In genomic region chr4:169117591-169118081, GRCh38 we compare ENCODE assay signal across 15 cellular contexts.
DNase-seq lines count a peak whose midpoint lies in the region; ATAC-seq and TF ChIP-seq lines count a peak whose summit lies in the region.
"Had no signal": no experiment of that assay in that cellular context is flagged by ENCODE, and none has a peak within 500 bp of the region (broad histone marks: within the 10 kb centered on the region; RNA-seq: fewer than 3 reads in every experiment).

No MANE protein-coding gene starts in this region.

- TF ChIP-seq CTCF in SK-N-SH (IDR thresholded peaks at IDR 0.05) (no peak), epithelial cell of esophagus (IDR thresholded peaks at IDR 0.05; ENCODE audit: insufficient read depth, low read depth, low read length, missing control alignments) (no peak), osteoblast (IDR thresholded peaks at IDR 0.05; ENCODE audit: extremely low read depth, low read depth, low read length) (no peak)

- H3K27ac ChIP-seq in SK-N-SH (ENCODE audit: low read depth in 2 of 2, low read length in 1 of 2) (peak overlapping the region in 1 of 2 experiments; percentile 97; a peak in 3 of 4 replicates), osteoblast (ENCODE audit: low read depth, low read length) (peak overlapping the region; percentile 95)
- no peak overlapping the region for H3K27ac ChIP-seq in naive thymus-derived CD4-positive, alpha-beta T cell (ENCODE audit: low read depth, low read length)
- H3K27ac ChIP-seq: BLaER1 treated with 17β-estradiol and CSF1 and Interleukin-3, amounts not matched to agents 10 nM and 100 nM; thyroid gland had no signal

- no peaks in the 10 kb centered on the region for H3K36me3 Mint-ChIP-seq in naive thymus-derived CD4-positive, alpha-beta T cell
- H3K36me3 Mint-ChIP-seq in activated T-cell treated with anti-CD3 and anti-CD28 coated beads, Interleukin-2, amount 50 U/mL, for 24 hours (ENCODE audit: low read depth): no peaks in the 10 kb centered on the region
- H3K36me3 Mint-ChIP-seq: activated naive CD4-positive, alpha-beta T cell treated with anti-CD3 and anti-CD28 coated beads, Interleukin-2, amount 50 U/mL, for 24 hours; T-cell had no signal

- no peak overlapping the region for H3K4me3 ChIP-seq in SK-N-SH (ENCODE audit: low read depth in 2 of 2, low read length in 1 of 2)
- no peak overlapping the region for H3K4me3 ChIP-seq in epithelial cell of esophagus (ENCODE audit: low read length)
- peak overlapping the region; percentile 11 for H3K4me3 ChIP-seq in osteoblast (ENCODE audit: insufficient read depth, low read length)
- H3K4me3 ChIP-seq in naive thymus-derived CD4-positive, alpha-beta T cell (ENCODE audit: low read length): no peak overlapping the region
- H3K4me3 ChIP-seq: BLaER1 treated with 17β-estradiol and CSF1 and Interleukin-3, amounts not matched to agents 10 nM and 100 nM; thyroid gland had no signal

- intact Hi-C loops in naive thymus-derived CD4-positive, alpha-beta T cell (cut with micrococcal nuclease): no loop called here

- H3K27me3 ChIP-seq in SK-N-SH (ENCODE audit: insufficient read depth) (no peaks in the 10 kb centered on the region), osteoblast (ENCODE audit: insufficient read depth, low read length) (no peaks in the 10 kb centered on the region)
- H3K27me3 ChIP-seq in naive thymus-derived CD4-positive, alpha-beta T cell (ENCODE audit: control insufficient read depth in 2 of 2, insufficient read depth in 2 of 2, low read length in 2 of 2): no peaks in the 10 kb centered on the region
- H3K27me3 ChIP-seq: BLaER1 treated with 17β-estradiol and CSF1 and Interleukin-3, amounts not matched to agents 10 nM and 100 nM; thyroid gland had no signal

- TF ChIP-seq RAD21 in SK-N-SH (IDR thresholded peaks at IDR 0.05; ENCODE audit: low read length): no peak

- H3K36me3 ChIP-seq in SK-N-SH (replicated peaks in 1 of 2; ENCODE audit: control insufficient read depth in 1 of 2, insufficient read depth in 2 of 2, low read length in 1 of 2): peaks cover 61 to 73% of the 10 kb centered on the region in 2 experiments
- peaks cover 85% of the 10 kb centered on the region for H3K36me3 ChIP-seq in osteoblast (ENCODE audit: insufficient read depth, low read length)
- H3K36me3 ChIP-seq in naive thymus-derived CD4-positive, alpha-beta T cell (ENCODE audit: control insufficient read depth in 2 of 3, insufficient read depth in 3 of 3, low read length in 3 of 3): no peaks in the 10 kb centered on the region

- CTCF ChIA-PET in SK-N-SH (lab: Yijun Ruan, JAX): interaction anchor here (0.9 kb wide), 1 partner anchor 93 kb away, joined by 3 read pairs; no protein-coding TSS in a partner anchor
- CTCF ChIA-PET in naive thymus-derived CD4-positive, alpha-beta T cell (lab: Charles Lee): no interaction called here

- peak in 1 of 2 experiments; percentile 17; a peak in 1 of 4 replicates for TF ChIP-seq EP300 in SK-N-SH (IDR thresholded peaks at IDR 0.05; ENCODE audit: borderline replicate concordance in 1 of 2, low read depth in 1 of 2, low read length in 1 of 2)

- H3K4me2 ChIP-seq in SK-N-SH (peak overlapping the region; percentile 57), osteoblast (ENCODE audit: insufficient read depth, low read length) (peak overlapping the region; percentile 52)
- H3K4me2 ChIP-seq: BLaER1 treated with 17β-estradiol and CSF1 and Interleukin-3, amounts not matched to agents 10 nM and 100 nM had no signal

- ATAC-seq in naive thymus-derived CD4-positive, alpha-beta T cell: no peak
- no peak for ATAC-seq in GM19395 (IDR thresholded peaks at IDR 0.05; ENCODE audit: unreplicated experiment)
- no peak for ATAC-seq in HG02840 (IDR thresholded peaks at IDR 0.05; ENCODE audit: low FRiP score, unreplicated experiment)
- ATAC-seq: T-cell had no signal

- DNase-seq in AG20443 (ENCODE audit: low spot score): peak; percentile 38
- DNase-seq in SK-N-SH: no peak
- peak; percentile 37 for DNase-seq in epithelial cell of esophagus (ENCODE audit: low read depth)
- peak; percentile 80 for DNase-seq in osteoblast (ENCODE audit: insufficient read length, low spot score, missing footprints)
- no peak for DNase-seq in naive thymus-derived CD4-positive, alpha-beta T cell
- DNase-seq in activated T-cell treated with anti-CD3 and anti-CD28 coated beads, Interleukin-2, amount 50 U/mL, for 24 hours: no peak
- DNase-seq: activated CD4-positive, alpha-beta T cell treated with anti-CD3 and anti-CD28 coated beads for 1 hour; NCI-H1092 treated with DMSO at 0.1 percent for 48 hours; T-cell; thyroid gland had no signal

- H2AFZ ChIP-seq in SK-N-SH (ENCODE audit: low read depth): no peak overlapping the region
- no peak overlapping the region for H2AFZ ChIP-seq in osteoblast (ENCODE audit: low read length)

- H3K9me3 ChIP-seq in SK-N-SH (no peaks in the 10 kb centered on the region), osteoblast (ENCODE audit: low read depth, low read length) (no peaks in the 10 kb centered on the region)
- H3K9me3 ChIP-seq in naive thymus-derived CD4-positive, alpha-beta T cell (ENCODE audit: control insufficient read depth in 2 of 3, low read length in 3 of 3): no peaks in the 10 kb centered on the region
- H3K9me3 ChIP-seq: BLaER1 treated with 17β-estradiol and CSF1 and Interleukin-3, amounts not matched to agents 10 nM and 100 nM; thyroid gland had no signal

- H3K4me3 Mint-ChIP-seq in naive thymus-derived CD4-positive, alpha-beta T cell: no peak overlapping the region
- H3K4me3 Mint-ChIP-seq in activated T-cell treated with anti-CD3 and anti-CD28 coated beads, Interleukin-2, amount 50 U/mL, for 24 hours: no peak overlapping the region
- H3K4me3 Mint-ChIP-seq: activated naive CD4-positive, alpha-beta T cell treated with anti-CD3 and anti-CD28 coated beads, Interleukin-2, amount 50 U/mL, for 24 hours; dendritic cell treated with granulocyte-macrophage colony-stimulating factor and Interleukin-4, amounts not matched to agents 40 ng/mL and 50 ng/mL, for 4 days; T-cell had no signal

- 73% methylated on average over 7 of the region's 7 CpGs for WGBS in SK-N-SH (ENCODE audit: low lambda C conversion rate)

- peaks cover 0 to 2% (median 0%) of the 10 kb centered on the region in 7 donors for H3K4me1 Mint-ChIP-seq in naive thymus-derived CD4-positive, alpha-beta T cell
- peaks cover 3% of the 10 kb centered on the region for H3K4me1 Mint-ChIP-seq in activated T-cell treated with anti-CD3 and anti-CD28 coated beads, Interleukin-2, amount 50 U/mL, for 24 hours (ENCODE audit: low read depth)
- H3K4me1 Mint-ChIP-seq: activated naive CD4-positive, alpha-beta T cell treated with anti-CD3 and anti-CD28 coated beads, Interleukin-2, amount 50 U/mL, for 24 hours; T-cell had no signal

- H3F3A ChIP-seq in SK-N-SH (replicated peaks; ENCODE audit: insufficient read depth): peaks cover 61% of the 10 kb centered on the region

- H3K9ac ChIP-seq in SK-N-SH: peak overlapping the region; percentile 57
- H3K9ac ChIP-seq: BLaER1 treated with 17β-estradiol and CSF1 and Interleukin-3, amounts not matched to agents 10 nM and 100 nM had no signal

- H3K9me2 ChIP-seq in SK-N-SH: no peaks in the 10 kb centered on the region

- POLR2A ChIA-PET in SK-N-SH (lab: Yijun Ruan, JAX): interaction anchor here (0.7 kb wide), 1 partner anchor 58 kb away, joined by 3 read pairs; no protein-coding TSS in a partner anchor
- POLR2A ChIA-PET in naive thymus-derived CD4-positive, alpha-beta T cell (lab: Charles Lee): no interaction called here

- H3K4me1 ChIP-seq in SK-N-SH (ENCODE audit: control insufficient read depth in 1 of 2, insufficient read depth in 2 of 2, low read depth in 1 of 2, low read length in 1 of 2) (peaks cover 3 to 37% of the 10 kb centered on the region in 2 experiments; a peak in 3 of 4 replicates), osteoblast (ENCODE audit: insufficient read depth, low read length) (peaks cover 42% of the 10 kb centered on the region)
- H3K4me1 ChIP-seq in naive thymus-derived CD4-positive, alpha-beta T cell (ENCODE audit: control insufficient read depth in 2 of 2, insufficient read depth in 2 of 2, low read length in 2 of 2): no peaks in the 10 kb centered on the region
- H3K4me1 ChIP-seq: thyroid gland had no signal

- H3K27ac Mint-ChIP-seq in naive thymus-derived CD4-positive, alpha-beta T cell: no peak overlapping the region
- no peak overlapping the region for H3K27ac Mint-ChIP-seq in activated T-cell treated with anti-CD3 and anti-CD28 coated beads, Interleukin-2, amount 50 U/mL, for 24 hours
- H3K27ac Mint-ChIP-seq: activated naive CD4-positive, alpha-beta T cell treated with anti-CD3 and anti-CD28 coated beads, Interleukin-2, amount 50 U/mL, for 24 hours; dendritic cell treated with granulocyte-macrophage colony-stimulating factor and Interleukin-4, amounts not matched to agents 40 ng/mL and 50 ng/mL, for 4 days; T-cell had no signal

- H3K9me3 Mint-ChIP-seq in naive thymus-derived CD4-positive, alpha-beta T cell: no peaks in the 10 kb centered on the region
- no peaks in the 10 kb centered on the region for H3K9me3 Mint-ChIP-seq in activated T-cell treated with anti-CD3 and anti-CD28 coated beads, Interleukin-2, amount 50 U/mL, for 24 hours
- H3K9me3 Mint-ChIP-seq: activated naive CD4-positive, alpha-beta T cell treated with anti-CD3 and anti-CD28 coated beads, Interleukin-2, amount 50 U/mL, for 24 hours; dendritic cell treated with granulocyte-macrophage colony-stimulating factor and Interleukin-4, amounts not matched to agents 40 ng/mL and 50 ng/mL, for 4 days; T-cell had no signal

- no peaks in the 10 kb centered on the region for H4K20me1 ChIP-seq in SK-N-SH (ENCODE audit: insufficient read depth)
- H4K20me1 ChIP-seq in osteoblast (ENCODE audit: insufficient read depth, low read length): peaks cover 11% of the 10 kb centered on the region

- H3K27me3 Mint-ChIP-seq in naive thymus-derived CD4-positive, alpha-beta T cell: peaks cover 0 to 5% (median 3%) of the 10 kb centered on the region in 5 donors
- H3K27me3 Mint-ChIP-seq in activated T-cell treated with anti-CD3 and anti-CD28 coated beads, Interleukin-2, amount 50 U/mL, for 24 hours: no peaks in the 10 kb centered on the region
- H3K27me3 Mint-ChIP-seq: activated naive CD4-positive, alpha-beta T cell treated with anti-CD3 and anti-CD28 coated beads, Interleukin-2, amount 50 U/mL, for 24 hours; dendritic cell treated with granulocyte-macrophage colony-stimulating factor and Interleukin-4, amounts not matched to agents 40 ng/mL and 50 ng/mL, for 4 days had no signal

- H3K79me2 ChIP-seq in SK-N-SH (ENCODE audit: insufficient read depth) (peaks cover 39% of the 10 kb centered on the region), osteoblast (ENCODE audit: insufficient read depth, low read length) (peaks cover 38% of the 10 kb centered on the region)

TF ChIP-seq in SK-N-SH, 30 proteins besides CTCF, POLR2A, EP300 and RAD21 (continues in another document):
- peak; percentile 44; the same call in 1 of the 2 replicates for TF ChIP-seq FOSL2 (IDR thresholded peaks at IDR 0.05; ENCODE audit: borderline replicate concordance, low read depth)
- no peak for TF ChIP-seq MXI1 (IDR thresholded peaks at IDR 0.05; ENCODE audit: low read depth, low read length)

Comparison
In these comparisons a context has a peak if more than half of its experiments do, and no peak if none do; other contexts are left out.
1. DNase-seq: peak in AG20443 (single experiment), epithelial cell of esophagus (single experiment) and osteoblast (single experiment); none in SK-N-SH (single experiment), naive thymus-derived CD4-positive, alpha-beta T cell (0 of 9) and activated T-cell treated with anti-CD3 and anti-CD28 coated beads, Interleukin-2, amount 50 U/mL, for 24 hours (single experiment).